ENCODE assay signal across 16 cellular contexts in the genomic region with DNA sequence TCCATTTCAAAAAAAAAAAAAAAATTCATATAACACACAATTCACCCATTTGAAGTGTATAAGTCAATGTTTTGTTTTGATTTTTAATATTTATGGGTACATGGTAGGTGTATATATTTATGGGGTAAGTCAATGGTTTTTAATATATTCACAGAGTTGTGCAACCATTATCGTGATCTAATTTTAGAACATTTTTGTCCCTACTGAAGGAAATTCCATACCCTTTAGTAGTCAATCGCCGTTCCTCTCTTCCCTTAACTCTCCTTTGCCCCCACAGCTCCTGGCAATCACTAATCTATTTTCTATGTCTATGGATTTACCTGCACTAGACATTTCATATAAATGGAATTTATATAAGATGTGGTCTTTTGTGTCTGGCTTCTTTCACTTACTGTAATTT.
"Had no signal": no experiment of that assay in that cellular context is flagged by ENCODE, and none has a peak within 500 bp of the region (broad histone marks: within the 10 kb centered on the region; RNA-seq: fewer than 3 reads in every experiment).

No MANE protein-coding gene starts in this region.

- H3K27ac Mint-ChIP-seq: activated naive CD8-positive, alpha-beta T cell; effector memory CD8-positive, alpha-beta T cell had no signal

- DNase-seq: activated CD4-positive, alpha-beta T cell treated with anti-CD3 and anti-CD28 coated beads, Interleukin-2, amount 50 U/mL, for 1 hour; activated effector memory CD4-positive, alpha-beta T cell treated with anti-CD3 and anti-CD28 coated beads, Interleukin-2, amount 50 U/mL, for 16 hours; activated T-cell treated with anti-CD3 and anti-CD28 coated beads, Interleukin-2, amount 50 U/mL, for 1 hour; caudate nucleus; effector memory CD8-positive, alpha-beta T cell; gastrocnemius medialis; kidney; left ventricle myocardium superior; mesendoderm; sigmoid colon; stimulated activated CD4-positive, alpha-beta T cell treated with anti-CD3 and anti-CD28 coated beads, Interleukin-2, amount 100 ng/mL, for 48 hours; stimulated activated CD8-positive, alpha-beta memory T cell treated with anti-CD3 and anti-CD28 coated beads, Interleukin-4, amount 100 ng/mL, for 48 hours; stimulated activated naive CD8-positive, alpha-beta T cell treated with anti-CD3 and anti-CD28 coated beads, Interleukin-15, amount 100 ng/mL, for 72 hours; testis; upper lobe of right lung had no signal

- H3K27ac ChIP-seq: gastrocnemius medialis, sigmoid colon, testis, upper lobe of right lung had no signal

- H3K4me3 ChIP-seq: gastrocnemius medialis, sigmoid colon, testis, upper lobe of right lung had no signal

- FAIRE-seq: kidney had no signal

- H3K9me3 ChIP-seq: gastrocnemius medialis, sigmoid colon, testis, upper lobe of right lung had no signal

- H3K4me1 Mint-ChIP-seq: stimulated activated naive CD8-positive, alpha-beta T cell treated with anti-CD3 and anti-CD28 coated beads, Interleukin-15, amount 100 ng/mL, for 72 hours had no signal

- H3K27me3 Mint-ChIP-seq: activated naive CD8-positive, alpha-beta T cell; effector memory CD8-positive, alpha-beta T cell; stimulated activated naive CD8-positive, alpha-beta T cell treated with anti-CD3 and anti-CD28 coated beads, Interleukin-15, amount 100 ng/mL, for 72 hours had no signal

- H3K9me3 Mint-ChIP-seq: effector memory CD8-positive, alpha-beta T cell; stimulated activated naive CD8-positive, alpha-beta T cell treated with anti-CD3 and anti-CD28 coated beads, Interleukin-15, amount 100 ng/mL, for 72 hours had no signal

- H3K4me1 ChIP-seq: gastrocnemius medialis, sigmoid colon, testis, upper lobe of right lung had no signal

- H3K4me3 Mint-ChIP-seq: activated naive CD8-positive, alpha-beta T cell; effector memory CD8-positive, alpha-beta T cell; stimulated activated naive CD8-positive, alpha-beta T cell treated with anti-CD3 and anti-CD28 coated beads, Interleukin-15, amount 100 ng/mL, for 72 hours had no signal

- H3K27me3 ChIP-seq: gastrocnemius medialis, sigmoid colon, testis, upper lobe of right lung had no signal
